ENCODE assay signal across 8 cellular contexts in genomic region chr2:71880846-71881610, GRCh38.
A peak's percentile ranks its signal among the peaks of the same experiment; 100 is the strongest.
DNase-seq lines count a peak whose midpoint lies in the region; ATAC-seq and TF ChIP-seq lines count a peak whose summit lies in the region.
"Had no signal": no experiment of that assay in that cellular context is flagged by ENCODE, and none has a peak within 500 bp of the region (broad histone marks: within the 10 kb centered on the region; RNA-seq: fewer than 3 reads in every experiment).

No MANE protein-coding gene starts in this region.

- TF ChIP-seq POLR2A in suprapubic skin (IDR thresholded peaks at IDR 0.05) = no peak
- no peak for TF ChIP-seq POLR2A in stomach (IDR thresholded peaks at IDR 0.05)

- peak overlapping the region; percentile 74 to 77 for H3K27ac ChIP-seq in ascending aorta
- no peak overlapping the region for H3K27ac ChIP-seq in suprapubic skin
- no peak overlapping the region for H3K27ac ChIP-seq in stomach

- no peaks in the 10 kb centered on the region for H3K27me3 ChIP-seq in ascending aorta
- no peaks in the 10 kb centered on the region for H3K27me3 ChIP-seq in suprapubic skin
- peaks cover 0 to 4% (median 0%) of the 10 kb centered on the region in 3 donors for H3K27me3 ChIP-seq in stomach
- H3K27me3 ChIP-seq in HAP-1 (ENCODE audit: low read depth) = no peaks in the 10 kb centered on the region

- H3K4me1 ChIP-seq in ascending aorta (peaks cover 21 to 40% of the 10 kb centered on the region in 2 donors), suprapubic skin (peaks cover 42% of the 10 kb centered on the region), stomach (peaks cover 4 to 34% (median 10%) of the 10 kb centered on the region in 4 donors), HAP-1 (no peaks in the 10 kb centered on the region)

- TF ChIP-seq EP300 in suprapubic skin (IDR thresholded peaks at IDR 0.05) (no peak), stomach (IDR thresholded peaks at IDR 0.05) (no peak)

- TF ChIP-seq CTCF in ascending aorta (IDR thresholded peaks at IDR 0.05) (no peak), suprapubic skin (IDR thresholded peaks at IDR 0.05) (no peak), stomach (IDR thresholded peaks at IDR 0.05) (no peak)

- H3K36me3 ChIP-seq in ascending aorta (no peaks in the 10 kb centered on the region), suprapubic skin (no peaks in the 10 kb centered on the region), stomach (no peaks in the 10 kb centered on the region), HAP-1 (replicated peaks) (no peaks in the 10 kb centered on the region)

- H3K9me3 ChIP-seq in ascending aorta (no peaks in the 10 kb centered on the region), suprapubic skin (no peaks in the 10 kb centered on the region), stomach (peaks cover 0 to 10% (median 4%) of the 10 kb centered on the region in 4 donors), HAP-1 (no peaks in the 10 kb centered on the region)

- DNase-seq in ascending aorta (ENCODE audit: low spot score in 2 of 2) = peak; percentile 70 to 93
- DNase-seq in left ventricle myocardium superior = peak; percentile 75
- peak; percentile 74 to 80 for DNase-seq in suprapubic skin (ENCODE audit: low spot score in 2 of 2)
- DNase-seq in stomach = no peak
- DNase-seq in HAP-1 (ENCODE audit: low spot score in 2 of 2) = no peak
- DNase-seq: SHP77 treated with DMSO at 0.1 percent for 48 hours had no signal

- H3K4me3 ChIP-seq in ascending aorta (no peak overlapping the region), suprapubic skin (no peak overlapping the region), stomach (no peak overlapping the region), HAP-1 (no peak overlapping the region)

- in situ Hi-C loops in HAP-1 (cut with MboI; ENCODE audit: low sequenced_read_pairs) = no loop called here

- intact Hi-C loops in ascending aorta (cut with DNase I) (loop anchor here (1.0 to 5.0 kb wide), 5 partner anchors 30 to 334 kb away; partner anchors contain the start of gene CYP26B1), left ventricle myocardium superior (cut with micrococcal nuclease) (no loop called here), stomach (cut with DNase I; ENCODE audit: low total_unique reads) (no loop called here)

- 69% methylated on average over 3 of the region's 4 CpGs for WGBS in suprapubic skin
- WGBS in stomach, 5 donors = 70 to 85% (median 76%) methylated on average over 4 of the region's 4 CpGs

- peak; percentile 45 for ATAC-seq in HG02610 (IDR thresholded peaks at IDR 0.05; ENCODE audit: unreplicated experiment)
- peak; percentile 69 for ATAC-seq in left ventricle myocardium superior
- no peak for ATAC-seq in GM21786 (IDR thresholded peaks at IDR 0.05; ENCODE audit: unreplicated experiment)

Comparison
In these comparisons a context has a peak if more than half of its experiments do, and no peak if none do; other contexts are left out.
1. DNase-seq: peak in ascending aorta (2 of 2), left ventricle myocardium superior (single experiment) and suprapubic skin (2 of 2); none in stomach (single experiment) and HAP-1 (0 of 2).
2. H3K27ac ChIP-seq: peak in ascending aorta (2 of 2); none in suprapubic skin (single experiment) and stomach (0 of 5).